Comparison of ENCODE assay signal across 9 cellular contexts in genomic region chr10:113958631-113959382, GRCh38.
DNase-seq lines count a peak whose midpoint lies in the region; ATAC-seq and TF ChIP-seq lines count a peak whose summit lies in the region.
"Had no signal": no experiment of that assay in that cellular context is flagged by ENCODE, and none has a peak within 500 bp of the region (broad histone marks: within the 10 kb centered on the region; RNA-seq: fewer than 3 reads in every experiment).

No MANE protein-coding gene starts in this region.

- peak overlapping the region; percentile 24 for H3K4me2 ChIP-seq in smooth muscle cell

- peaks cover 4% of the 10 kb centered on the region for H3K4me1 ChIP-seq in smooth muscle cell (ENCODE audit: low read depth)

- no peaks in the 10 kb centered on the region for H3K36me3 Mint-ChIP-seq in activated T-cell treated with anti-CD3 and anti-CD28 coated beads, Interleukin-2, amount 50 U/mL, for 24 hours (ENCODE audit: low read depth)
- H3K36me3 Mint-ChIP-seq in endothelial cell (ENCODE audit: low read depth, unreplicated experiment) = no peaks in the 10 kb centered on the region

- H2AFZ ChIP-seq in smooth muscle cell (ENCODE audit: low read depth) = peak overlapping the region; percentile 44

- peaks cover 8% of the 10 kb centered on the region for H3K9me3 Mint-ChIP-seq in activated T-cell treated with anti-CD3 and anti-CD28 coated beads, Interleukin-2, amount 50 U/mL, for 24 hours
- H3K9me3 Mint-ChIP-seq in endothelial cell (ENCODE audit: unreplicated experiment) = no peaks in the 10 kb centered on the region
- H3K9me3 Mint-ChIP-seq: neural crest cell had no signal

- no peak overlapping the region for H3K27ac Mint-ChIP-seq in activated T-cell treated with anti-CD3 and anti-CD28 coated beads, Interleukin-2, amount 50 U/mL, for 24 hours
- no peak overlapping the region for H3K27ac Mint-ChIP-seq in endothelial cell (ENCODE audit: unreplicated experiment)

- 43% methylated on average over 11 of the region's 11 CpGs for WGBS in smooth muscle cell (ENCODE audit: low lambda C conversion rate)
- 51 to 54% methylated on average over 11 of the region's 11 CpGs for WGBS in lower leg skin, 2 donors

- in situ Hi-C loops in Caki2 (cut with HindIII; ENCODE audit: low pct_unique_long_range_greater_than_20kb, low sequenced_read_pairs) = no loop called here

- DNase-seq in Caki2 (ENCODE audit: low read depth) (peak; percentile 86), HuH-7 (ENCODE audit: low spot score) (peak; percentile 54), left cardiac atrium (peak; percentile 37), smooth muscle cell (lab: John Stamatoyannopoulos, UW; ENCODE audit: unreplicated experiment) (peak; percentile 12), endothelial cell (ENCODE audit: low spot score) (no peak), lower leg skin (ENCODE audit: low spot score in 2 of 2) (no peak)
- peak; percentile 49 for DNase-seq in activated T-cell treated with anti-CD3 and anti-CD28 coated beads, Interleukin-2, amount 50 U/mL, for 24 hours

- no peaks in the 10 kb centered on the region for H4K20me1 ChIP-seq in smooth muscle cell (ENCODE audit: low read depth)

- H3K36me3 ChIP-seq in smooth muscle cell (ENCODE audit: low read depth) = no peaks in the 10 kb centered on the region

- ATAC-seq in left cardiac atrium (peak; percentile 80 to 93), GM21717 (IDR thresholded peaks at IDR 0.05; ENCODE audit: unreplicated experiment) (no peak)

- no peaks in the 10 kb centered on the region for H3K27me3 ChIP-seq in smooth muscle cell (ENCODE audit: low read depth)

- H3K4me3 ChIP-seq in smooth muscle cell (no peak overlapping the region), lower leg skin (ENCODE audit: low read depth, poor library complexity, severe bottlenecking) (no peak overlapping the region)

- peaks cover 18% of the 10 kb centered on the region for H3K27me3 Mint-ChIP-seq in activated T-cell treated with anti-CD3 and anti-CD28 coated beads, Interleukin-2, amount 50 U/mL, for 24 hours
- peaks cover 4% of the 10 kb centered on the region for H3K27me3 Mint-ChIP-seq in endothelial cell (ENCODE audit: unreplicated experiment)

- no peaks in the 10 kb centered on the region for H3K9me3 ChIP-seq in smooth muscle cell (replicated peaks; ENCODE audit: low read depth)

- TF ChIP-seq CTCF in smooth muscle cell (IDR thresholded peaks at IDR 0.05; ENCODE audit: borderline replicate concordance, insufficient read depth, poor library complexity, severe bottlenecking) = no peak
- no peak for TF ChIP-seq CTCF in endothelial cell (IDR thresholded peaks at IDR 0.05; ENCODE audit: unreplicated experiment)
- no peak for TF ChIP-seq CTCF in lower leg skin (IDR thresholded peaks at IDR 0.05)

- H3K27ac ChIP-seq in smooth muscle cell (ENCODE audit: low read depth) = peak overlapping the region; percentile 89

- no peaks in the 10 kb centered on the region for H3F3A ChIP-seq in smooth muscle cell (ENCODE audit: low read depth)

- H3K4me1 Mint-ChIP-seq in activated T-cell treated with anti-CD3 and anti-CD28 coated beads, Interleukin-2, amount 50 U/mL, for 24 hours (ENCODE audit: low read depth) = peaks cover 49% of the 10 kb centered on the region
- no peaks in the 10 kb centered on the region for H3K4me1 Mint-ChIP-seq in endothelial cell (ENCODE audit: unreplicated experiment)

- no peaks in the 10 kb centered on the region for H3K79me2 ChIP-seq in smooth muscle cell (ENCODE audit: low read depth)

- intact Hi-C loops in left cardiac atrium (cut with DNase I) (no loop called here), lower leg skin (cut with DNase I; ENCODE audit: low total_unique reads) (no loop called here)

- no peak for TF ChIP-seq POLR2A in lower leg skin (IDR thresholded peaks at IDR 0.05)

- H3K9ac ChIP-seq in smooth muscle cell (ENCODE audit: low read depth) = peak overlapping the region; percentile 81

- H3K4me3 Mint-ChIP-seq in activated T-cell treated with anti-CD3 and anti-CD28 coated beads, Interleukin-2, amount 50 U/mL, for 24 hours = no peak overlapping the region
- H3K4me3 Mint-ChIP-seq in endothelial cell (ENCODE audit: unreplicated experiment) = no peak overlapping the region
- H3K4me3 Mint-ChIP-seq: neural crest cell had no signal

Comparison
In these comparisons a context has a peak if more than half of its experiments do, and no peak if none do; other contexts are left out.
1. DNase-seq: peak in Caki2 (single experiment), HuH-7 (single experiment), activated T-cell treated with anti-CD3 and anti-CD28 coated beads, Interleukin-2, amount 50 U/mL, for 24 hours (single experiment), left cardiac atrium (single experiment) and smooth muscle cell (single experiment); none in endothelial cell (single experiment) and lower leg skin (0 of 2).